Comparison of ENCODE assay signal across 7 cellular contexts in the genomic region with DNA sequence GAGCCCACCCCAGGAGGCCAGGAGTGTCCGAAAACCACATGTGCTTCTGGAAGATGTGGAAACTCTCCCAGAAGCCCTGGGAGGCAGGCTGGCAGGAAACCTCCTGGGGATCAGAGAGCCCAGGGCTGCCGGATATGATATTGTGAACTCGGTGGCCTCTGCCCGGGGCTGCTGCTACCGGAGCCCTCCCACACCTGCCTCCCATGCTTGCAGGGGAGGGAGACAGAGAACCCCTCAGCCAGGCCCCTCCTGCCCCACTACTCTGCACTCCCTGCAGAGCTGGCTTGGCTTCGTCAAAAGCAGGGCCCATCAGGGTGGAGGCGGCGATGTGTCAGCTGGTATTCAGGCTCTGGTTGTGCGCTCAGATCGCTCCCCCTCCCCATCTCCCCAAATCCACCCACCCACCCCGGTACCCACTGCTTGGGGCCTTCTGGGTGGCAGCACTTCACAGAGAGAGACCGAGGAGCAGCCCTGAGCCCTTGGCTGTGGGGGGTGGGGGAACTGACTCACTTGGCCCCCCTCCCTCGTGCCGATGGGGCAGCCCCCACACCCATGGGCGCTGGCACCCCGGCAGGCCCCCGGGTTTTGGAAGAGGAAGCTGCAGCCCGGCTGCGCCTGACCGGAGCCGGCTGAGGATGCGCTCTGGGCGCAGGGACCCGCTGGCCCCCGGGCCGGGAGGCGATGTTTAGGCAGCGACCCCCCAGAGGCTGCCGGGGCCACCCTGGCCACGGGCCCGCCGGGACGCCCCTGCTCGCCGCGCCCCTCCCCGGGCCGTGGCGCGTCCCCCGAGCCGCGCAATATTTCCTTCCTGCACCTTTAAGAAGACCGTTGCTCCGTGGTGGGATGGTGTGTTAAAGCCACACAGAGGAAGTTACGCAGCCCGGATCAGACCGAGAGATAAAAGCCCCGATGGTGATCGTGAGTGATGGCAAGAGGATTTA. TPM values are rescaled to one million over a fixed set of nuclear protein-coding genes. Genes with fewer than 3 reads are reported as not detected.
DNase-seq lines count a peak whose midpoint lies in the region; ATAC-seq and TF ChIP-seq lines count a peak whose summit lies in the region.

No MANE protein-coding gene starts in this region.

- H3K4me2 ChIP-seq in PC-3 (ENCODE audit: low read length): peak overlapping the region; percentile 88

- H3K9me3 Mint-ChIP-seq in activated T-cell treated with anti-CD3 and anti-CD28 coated beads, Interleukin-2, amount 50 U/mL, for 4 hours: no peaks in the 10 kb centered on the region

- H3K36me3 ChIP-seq in PC-3 (ENCODE audit: low read depth, low read length) (no peaks in the 10 kb centered on the region), rectal smooth muscle tissue (ENCODE audit: control insufficient read depth, insufficient read depth, low read length) (no peaks in the 10 kb centered on the region)

- POLR2A ChIA-PET in PC-3 (lab: Charles Lee; ENCODE audit: unreplicated experiment): no interaction called here

- H3K27ac ChIP-seq in PC-3 (ENCODE audit: low read length) (no peak overlapping the region), rectal smooth muscle tissue (ENCODE audit: low read depth, low read length) (no peak overlapping the region)

- no peaks in the 10 kb centered on the region for H3K9me3 ChIP-seq in PC-3 (ENCODE audit: low read length)

- peak overlapping the region; percentile 92 for H3K4me3 Mint-ChIP-seq in activated T-cell treated with anti-CD3 and anti-CD28 coated beads, Interleukin-2, amount 50 U/mL, for 4 hours

- no peaks in the 10 kb centered on the region for H4K20me1 ChIP-seq in PC-3 (ENCODE audit: low read length)

- TF ChIP-seq CTCF in GM20000 (IDR thresholded peaks at IDR 0.05; ENCODE audit: extremely low read depth, missing control alignments): no peak
- no peak for TF ChIP-seq CTCF in PC-3 (conservative IDR thresholded peaks at IDR 0.05; ENCODE audit: low read depth, low read length)
- no peak for TF ChIP-seq CTCF in fibroblast of villous mesenchyme (IDR thresholded peaks at IDR 0.05; ENCODE audit: insufficient read depth, low read depth, low read length)

- BruUV-seq in PC-3 (replicated peaks; lab: Mats Ljungman, UMichigan): no TSS peak

- H3F3A ChIP-seq in PC-3 (ENCODE audit: low read length, unreplicated experiment): no peaks in the 10 kb centered on the region

- H3K4me3 ChIP-seq in PC-3 (ENCODE audit: low read length) (peak overlapping the region; percentile 68), fibroblast of villous mesenchyme (ENCODE audit: low read depth, low read length) (peak overlapping the region; percentile 68), rectal smooth muscle tissue (ENCODE audit: low read length) (peak overlapping the region; percentile 60)

- H3K27me3 ChIP-seq in PC-3 (ENCODE audit: low read length): peaks cover 35% of the 10 kb centered on the region
- H3K27me3 ChIP-seq in rectal smooth muscle tissue (ENCODE audit: control insufficient read depth, insufficient read depth, low read length): peaks cover 12% of the 10 kb centered on the region

- peaks cover 9% of the 10 kb centered on the region for H3K4me1 Mint-ChIP-seq in activated T-cell treated with anti-CD3 and anti-CD28 coated beads, Interleukin-2, amount 50 U/mL, for 4 hours (ENCODE audit: low read depth)

- H3K27me3 Mint-ChIP-seq in activated T-cell treated with anti-CD3 and anti-CD28 coated beads, Interleukin-2, amount 50 U/mL, for 4 hours (ENCODE audit: low read depth): peaks cover 41% of the 10 kb centered on the region

- no peaks in the 10 kb centered on the region for H3K79me2 ChIP-seq in PC-3 (ENCODE audit: low read length)

- peak; percentile 71 for DNase-seq in GM20000 (ENCODE audit: low spot score)
- peak; percentile 48 for DNase-seq in PC-3
- peak; percentile 38 for DNase-seq in activated T-cell treated with anti-CD3 and anti-CD28 coated beads, Interleukin-2, amount 50 U/mL, for 4 hours
- peak; percentile 71 for DNase-seq in fibroblast of villous mesenchyme (ENCODE audit: low read depth)
- DNase-seq in putamen (ENCODE audit: low spot score): no peak

- no peak overlapping the region for H3K9ac ChIP-seq in PC-3 (ENCODE audit: low read length)
- no peak overlapping the region for H3K9ac ChIP-seq in rectal smooth muscle tissue (ENCODE audit: low read length)

- ATAC-seq in PC-3 (peak; percentile 61), GM18909 (IDR thresholded peaks at IDR 0.05; ENCODE audit: poor library complexity, unreplicated experiment) (no peak)
- peak; percentile 81 to 83 for ATAC-seq in activated T-cell treated with anti-CD3 and anti-CD28 coated beads, Interleukin-2, amount 50 U/mL, for 4 hours

- H3K9me2 ChIP-seq in PC-3 (replicated peaks; ENCODE audit: low read length): no peaks in the 10 kb centered on the region

- H2AFZ ChIP-seq in PC-3 (ENCODE audit: low read length): peak overlapping the region; percentile 69; the same call in 1 of the 2 replicates

- CTCF ChIA-PET in PC-3 (lab: Charles Lee): no interaction called here

- intact Hi-C loops in PC-3 (cut with micrococcal nuclease): loop anchor here (5.0 to 10.0 kb wide), 2 partner anchors 86 to 174 kb away; partner anchors contain the start of gene MED27

- H3K36me3 Mint-ChIP-seq in activated T-cell treated with anti-CD3 and anti-CD28 coated beads, Interleukin-2, amount 50 U/mL, for 4 hours (ENCODE audit: insufficient read depth): no peaks in the 10 kb centered on the region

- H3K4me1 ChIP-seq in PC-3 (ENCODE audit: insufficient read depth, low read length) (no peaks in the 10 kb centered on the region), rectal smooth muscle tissue (ENCODE audit: control insufficient read depth, insufficient read depth, low read length) (no peaks in the 10 kb centered on the region)

RNA-seq across cellular contexts. Expression of gene NTNG2, which starts 0.8 kb away (rescaled TPM):
- total RNA-seq in PC-3 (2014; rRNA removed) (1.7 and 6.0 TPM in 2 replicates), fibroblast of villous mesenchyme (0.86 and 1.9 TPM in 2 replicates)
- total RNA-seq in activated T-cell treated with anti-CD3 and anti-CD28 coated beads, Interleukin-2, amount 50 U/mL, for 4 hours: 1 to 10 TPM in 1 of 3 donors, under 1 TPM in 2; 0.91 to 1.4 (median 0.95) TPM
